ENCODE assay signal across 8 cellular contexts in genomic region chr1:95233737-95234493, GRCh38. TPM values are rescaled to one million over a fixed set of nuclear protein-coding genes. Genes with fewer than 3 reads are reported as not detected.
DNase-seq lines count a peak whose midpoint lies in the region; ATAC-seq and TF ChIP-seq lines count a peak whose summit lies in the region.

Gene RWDD3, plus strand, starts transcription at chr1:95234210. Its CDS starts 21 bp downstream, at chr1:95234231.

- CTCF ChIA-PET in Calu3 (lab: Charles Lee) = interaction anchor here (0.6 to 1.6 kb wide), 21 partner anchors 10 to 379 kb away, joined by 3 to 22 read pairs (median 7); partner anchors contain the start of genes ALG14 and TLCD4
- CTCF ChIA-PET in activated CD8-positive, alpha-beta memory T cell treated with anti-CD3 and anti-CD28 coated beads, Interleukin-2, amount 10 ng/mL, durations not matched to agents 7 days and 5 days (lab: Charles Lee) = interaction anchor here (0.6 to 1.9 kb wide), 19 partner anchors 10 to 379 kb away, joined by 3 to 27 read pairs (median 4); partner anchors contain the start of gene ALG14

- no TSS peak for BruUV-seq in Calu3 (replicated peaks; lab: Mats Ljungman, UMichigan)

- H3K9ac ChIP-seq in endocrine pancreas (ENCODE audit: control insufficient read depth, insufficient read depth, low read length) = peak within 1 kb of the TSS; percentile 91

- peaks cover 55% of the 10 kb centered on the region for H3K4me1 Mint-ChIP-seq in Calu3 (ENCODE audit: low read depth, unreplicated experiment)
- H3K4me1 Mint-ChIP-seq in activated CD8-positive, alpha-beta memory T cell treated with anti-CD3 and anti-CD28 coated beads, Interleukin-2, amount 10 ng/mL, durations not matched to agents 7 days and 5 days = peaks cover 34% of the 10 kb centered on the region

- peak; percentile 96 for ATAC-seq in activated CD8-positive, alpha-beta memory T cell treated with anti-CD3 and anti-CD28 coated beads, Interleukin-2, amount 10 ng/mL, durations not matched to agents 7 days and 5 days

- no peaks in the 10 kb centered on the region for H3K27me3 Mint-ChIP-seq in Calu3 (ENCODE audit: unreplicated experiment)
- H3K27me3 Mint-ChIP-seq in activated CD8-positive, alpha-beta memory T cell treated with anti-CD3 and anti-CD28 coated beads, Interleukin-2, amount 10 ng/mL, durations not matched to agents 7 days and 5 days = peaks cover 24% of the 10 kb centered on the region

- whole genome bisulfite sequencing in mesodermal cell (ENCODE audit: insufficient coverage in 2 of 2), 2 experiments = 1 to 2% methylated on average over 26 to 53 of the region's 71 CpGs

- peak within 1 kb of the TSS; percentile 94 for H3K27ac Mint-ChIP-seq in Calu3 (ENCODE audit: unreplicated experiment)
- peak within 1 kb of the TSS; percentile 89 for H3K27ac Mint-ChIP-seq in activated CD8-positive, alpha-beta memory T cell treated with anti-CD3 and anti-CD28 coated beads, Interleukin-2, amount 10 ng/mL, durations not matched to agents 7 days and 5 days

- H3K27me3 ChIP-seq in endocrine pancreas (ENCODE audit: control insufficient read depth, insufficient read depth, low read length) = no peaks in the 10 kb centered on the region

- H3K4me1 ChIP-seq in endocrine pancreas (ENCODE audit: control insufficient read depth, insufficient read depth, low read length) = no peaks in the 10 kb centered on the region
- peaks cover 17% of the 10 kb centered on the region for H3K4me1 ChIP-seq in mesodermal cell (ENCODE audit: control insufficient read depth, insufficient read depth, low read length, poor library complexity, severe bottlenecking)

- peak; percentile 84 for TF ChIP-seq CTCF in Calu3 (IDR thresholded peaks at IDR 0.05; ENCODE audit: unreplicated experiment)
- peak; percentile 98 for TF ChIP-seq CTCF in GM20000 (IDR thresholded peaks at IDR 0.05; ENCODE audit: extremely low read depth, missing control alignments)

- H3K36me3 ChIP-seq in endocrine pancreas (ENCODE audit: control insufficient read depth, insufficient read depth, low read length) = no peaks in the 10 kb centered on the region
- peaks cover 9% of the 10 kb centered on the region for H3K36me3 ChIP-seq in mesodermal cell (ENCODE audit: control insufficient read depth, insufficient read depth, low read length)

- peak within 1 kb of the TSS; percentile 91 for H3K4me3 Mint-ChIP-seq in Calu3 (ENCODE audit: low read depth, unreplicated experiment)
- H3K4me3 Mint-ChIP-seq in activated CD8-positive, alpha-beta memory T cell treated with anti-CD3 and anti-CD28 coated beads, Interleukin-2, amount 10 ng/mL, durations not matched to agents 7 days and 5 days = peak within 1 kb of the TSS; percentile 85

- peaks cover 46% of the 10 kb centered on the region for H3K36me3 Mint-ChIP-seq in Calu3 (ENCODE audit: insufficient read depth, unreplicated experiment)
- H3K36me3 Mint-ChIP-seq in activated CD8-positive, alpha-beta memory T cell treated with anti-CD3 and anti-CD28 coated beads, Interleukin-2, amount 10 ng/mL, durations not matched to agents 7 days and 5 days = peaks cover 23% of the 10 kb centered on the region

- peak; percentile 97 for DNase-seq in Calu3
- peak; percentile 95 for DNase-seq in GM20000 (ENCODE audit: low spot score)
- DNase-seq in HS-5 (ENCODE audit: low read depth) = peak; percentile 58
- DNase-seq in NOMO-1 treated with DMSO at 0.1 percent for 48 hours (lab: John Stamatoyannopoulos, UW; ENCODE audit: unreplicated experiment) = peak; percentile 83
- DNase-seq in activated CD8-positive, alpha-beta memory T cell treated with anti-CD3 and anti-CD28 coated beads, Interleukin-2, amount 10 ng/mL, durations not matched to agents 7 days and 5 days = peak; percentile 93
- peak; percentile 81 to 87 for DNase-seq in stimulated activated CD8-positive, alpha-beta memory T cell treated with anti-CD3 and anti-CD28 coated beads, Interleukin-15, amount 100 ng/mL, for 4 hours (ENCODE audit: low read depth in 2 of 2)

- H3K4me3 ChIP-seq in endocrine pancreas (ENCODE audit: control insufficient read depth, insufficient read depth, low read length) (peak within 1 kb of the TSS; percentile 74), mesodermal cell (ENCODE audit: extremely low read depth, insufficient read depth, low read length, poor library complexity, severe bottlenecking) (peak within 1 kb of the TSS; percentile 74)

- H3K9me3 ChIP-seq in endocrine pancreas (ENCODE audit: control insufficient read depth, low read length) (no peaks in the 10 kb centered on the region), mesodermal cell (ENCODE audit: control insufficient read depth, low read length) (no peaks in the 10 kb centered on the region)

- peak within 1 kb of the TSS; percentile 78 for H3K27ac ChIP-seq in mesodermal cell (ENCODE audit: low read depth, low read length, severe bottlenecking)

- intact Hi-C loops in Calu3 (cut with micrococcal nuclease; ENCODE audit: unreplicated experiment) = loop anchor here (2.0 to 10.0 kb wide), 4 partner anchors 37 to 379 kb away; partner anchors contain the start of genes ALG14 and TLCD4

- H3K9me3 Mint-ChIP-seq in Calu3 (ENCODE audit: low read depth, unreplicated experiment) = no peaks in the 10 kb centered on the region
- no peaks in the 10 kb centered on the region for H3K9me3 Mint-ChIP-seq in activated CD8-positive, alpha-beta memory T cell treated with anti-CD3 and anti-CD28 coated beads, Interleukin-2, amount 10 ng/mL, durations not matched to agents 7 days and 5 days (ENCODE audit: low read depth)

RNA-seq across cellular contexts. Expression of gene RWDD3, which starts in this region (rescaled TPM):
- total RNA-seq in Calu3 (2022) = 23.3 and 25.2 TPM in 2 replicates
- 10 to 100 TPM; 11.7 to 13.8 TPM for total RNA-seq in activated CD8-positive, alpha-beta memory T cell treated with anti-CD3 and anti-CD28 coated beads, Interleukin-2, amount 10 ng/mL, durations not matched to agents 7 days and 5 days
- polyA plus RNA-seq in mesodermal cell (2013, experiment 1 of 2) = 19.8 TPM
- polyA plus RNA-seq in mesodermal cell (2013, experiment 2 of 2) = 20.0 TPM

Comparison
In these comparisons a context has a peak if more than half of its experiments do, and no peak if none do; other contexts are left out.
1. Peak in every context shown above with its lines: DNase-seq, ATAC-seq, H3K4me3 ChIP-seq and H3K27ac ChIP-seq.